In the genomic region with DNA sequence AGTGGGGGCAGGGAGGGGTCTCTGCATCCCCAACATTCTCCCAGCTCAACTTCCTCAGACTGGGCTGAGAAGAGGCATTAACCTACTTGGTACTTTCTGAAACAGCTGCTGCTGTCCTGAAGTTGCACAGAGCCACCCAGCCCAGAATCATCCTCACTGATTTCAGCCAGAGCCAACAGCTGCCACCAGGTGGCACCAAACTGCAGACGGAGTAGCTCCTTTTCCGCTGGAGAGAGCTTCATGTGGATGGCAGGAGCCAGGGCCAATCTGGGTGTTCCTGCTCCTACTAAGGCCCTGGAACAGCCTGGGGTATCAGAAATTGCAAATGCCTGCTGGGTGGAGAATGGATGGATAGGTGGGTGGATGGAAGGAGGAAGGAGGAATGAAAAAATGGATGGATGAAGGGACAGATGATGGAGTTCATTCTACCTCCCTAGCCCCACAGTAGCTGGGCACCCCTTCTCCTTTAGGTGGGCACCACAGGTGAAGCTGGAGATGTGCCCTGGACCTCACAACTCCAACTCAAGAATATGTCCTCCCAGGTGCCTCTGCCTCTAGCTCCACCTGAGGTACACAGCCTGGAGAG, we compare ENCODE assay signal across 8 cellular contexts. TPM values are rescaled to one million over a fixed set of nuclear protein-coding genes. Genes with fewer than 3 reads are reported as not detected.
A peak's percentile ranks its signal among the peaks of the same experiment; 100 is the strongest.
DNase-seq lines count a peak whose midpoint lies in the region; ATAC-seq and TF ChIP-seq lines count a peak whose summit lies in the region.

No MANE protein-coding gene starts in this region.

- H3K9me3 ChIP-seq in HEK293 (ENCODE audit: control insufficient read depth, insufficient read depth, low read depth, low read length): no peaks in the 10 kb centered on the region

- no peak overlapping the region for H3K4me3 ChIP-seq in HEK293 (ENCODE audit: low read depth, low read length)

- no peak overlapping the region for H3K27ac ChIP-seq in HEK293 (ENCODE audit: extremely low read depth, low read depth, low read length)

- DNase-seq in DMS153 (lab: John Stamatoyannopoulos, UW) (peak; percentile 48), NCI-H460 (ENCODE audit: extremely low read depth, low read depth) (peak; percentile 75), dermis blood vessel endothelial cell (peak; percentile 84), lung microvascular endothelial cell (ENCODE audit: low read depth in 2 of 2) (peak; percentile 75 to 80)
- peak; percentile 74 for DNase-seq in activated CD4-positive, alpha-beta T cell treated with anti-CD3 and anti-CD28 coated beads, Interleukin-2, amount 50 U/mL, for 1 hour
- peak; percentile 35 for DNase-seq in stimulated activated CD8-positive, alpha-beta memory T cell treated with anti-CD3 and anti-CD28 coated beads, Interleukin-12 subunit alpha, Interleukin-12 subunit beta, amount 100 ng/mL, for 4 hours (ENCODE audit: low read depth)

- CTCF ChIA-PET in HEK293 (lab: Yijun Ruan, JAX): interaction anchor here (0.5 to 3.7 kb wide), 43 partner anchors 8 to 1570 kb away, joined by 3 to 87 read pairs (median 3); a partner anchor contains a TSS

- POLR2A ChIA-PET in HEK293 (lab: Yijun Ruan, JAX): interaction anchor here (0.6 kb wide), 1 partner anchor 211 kb away, joined by 3 read pairs; no protein-coding TSS in a partner anchor

- H3K4me1 ChIP-seq in HEK293 (ENCODE audit: control insufficient read depth, insufficient read depth, low read length): no peaks in the 10 kb centered on the region

- no peak for ATAC-seq in GM21576 (IDR thresholded peaks at IDR 0.05; ENCODE audit: unreplicated experiment)

- no peaks in the 10 kb centered on the region for H3K36me3 ChIP-seq in HEK293 (ENCODE audit: control insufficient read depth in 2 of 2, insufficient read depth in 1 of 2, low read length in 2 of 2)

- TF ChIP-seq CTCF in HEK293 (tag by site-specific recombination; IDR thresholded peaks at IDR 0.05): peak; percentile 84

TF ChIP-seq in HEK293, 187 proteins besides CTCF, POLR2A, EP300 and RAD21 (continues in another document):
- TF ChIP-seq, protein P1, sequence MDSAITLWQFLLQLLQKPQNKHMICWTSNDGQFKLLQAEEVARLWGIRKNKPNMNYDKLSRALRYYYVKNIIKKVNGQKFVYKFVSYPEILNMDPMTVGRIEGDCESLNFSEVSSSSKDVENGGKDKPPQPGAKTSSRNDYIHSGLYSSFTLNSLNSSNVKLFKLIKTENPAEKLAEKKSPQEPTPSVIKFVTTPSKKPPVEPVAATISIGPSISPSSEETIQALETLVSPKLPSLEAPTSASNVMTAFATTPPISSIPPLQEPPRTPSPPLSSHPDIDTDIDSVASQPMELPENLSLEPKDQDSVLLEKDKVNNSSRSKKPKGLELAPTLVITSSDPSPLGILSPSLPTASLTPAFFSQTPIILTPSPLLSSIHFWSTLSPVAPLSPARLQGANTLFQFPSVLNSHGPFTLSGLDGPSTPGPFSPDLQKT (IDR thresholded peaks at IDR 0.05; ENCODE audit: borderline replicate concordance, low read depth, low read length): no peak
- TF ChIP-seq ZNF837 (tag by site-specific recombination; IDR thresholded peaks at IDR 0.05): no peak
- no peak for TF ChIP-seq ZNF221 (tag by site-specific recombination; IDR thresholded peaks at IDR 0.05; ENCODE audit: borderline replicate concordance)
- TF ChIP-seq, protein P2, sequence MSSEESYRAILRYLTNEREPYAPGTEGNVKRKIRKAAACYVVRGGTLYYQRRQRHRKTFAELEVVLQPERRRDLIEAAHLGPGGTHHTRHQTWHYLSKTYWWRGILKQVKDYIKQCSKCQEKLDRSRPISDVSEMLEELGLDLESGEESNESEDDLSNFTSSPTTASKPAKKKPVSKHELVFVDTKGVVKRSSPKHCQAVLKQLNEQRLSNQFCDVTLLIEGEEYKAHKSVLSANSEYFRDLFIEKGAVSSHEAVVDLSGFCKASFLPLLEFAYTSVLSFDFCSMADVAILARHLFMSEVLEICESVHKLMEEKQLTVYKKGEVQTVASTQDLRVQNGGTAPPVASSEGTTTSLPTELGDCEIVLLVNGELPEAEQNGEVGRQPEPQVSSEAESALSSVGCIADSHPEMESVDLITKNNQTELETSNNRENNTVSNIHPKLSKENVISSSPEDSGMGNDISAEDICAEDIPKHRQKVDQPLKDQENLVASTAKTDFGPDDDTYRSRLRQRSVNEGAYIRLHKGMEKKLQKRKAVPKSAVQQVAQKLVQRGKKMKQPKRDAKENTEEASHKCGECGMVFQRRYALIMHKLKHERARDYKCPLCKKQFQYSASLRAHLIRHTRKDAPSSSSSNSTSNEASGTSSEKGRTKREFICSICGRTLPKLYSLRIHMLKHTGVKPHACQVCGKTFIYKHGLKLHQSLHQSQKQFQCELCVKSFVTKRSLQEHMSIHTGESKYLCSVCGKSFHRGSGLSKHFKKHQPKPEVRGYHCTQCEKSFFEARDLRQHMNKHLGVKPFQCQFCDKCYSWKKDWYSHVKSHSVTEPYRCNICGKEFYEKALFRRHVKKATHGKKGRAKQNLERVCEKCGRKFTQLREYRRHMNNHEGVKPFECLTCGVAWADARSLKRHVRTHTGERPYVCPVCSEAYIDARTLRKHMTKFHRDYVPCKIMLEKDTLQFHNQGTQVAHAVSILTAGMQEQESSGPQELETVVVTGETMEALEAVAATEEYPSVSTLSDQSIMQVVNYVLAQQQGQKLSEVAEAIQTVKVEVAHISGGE (tag by site-specific recombination; conservative IDR thresholded peaks at IDR 0.05; ENCODE audit: low read depth): no peak
- no peak for TF ChIP-seq ZFP41 (tag by site-specific recombination; IDR thresholded peaks at IDR 0.05; ENCODE audit: borderline replicate concordance)
- no peak for TF ChIP-seq ZNF223 (tag by site-specific recombination; IDR thresholded peaks at IDR 0.05)
- TF ChIP-seq ZNF785 (tag by site-specific recombination; IDR thresholded peaks at IDR 0.05): no peak
- no peak for TF ChIP-seq KLF16 (tag by site-specific recombination; IDR thresholded peaks at IDR 0.05)
- peak; percentile 57; the same call in 1 of the 2 replicates for TF ChIP-seq IKZF3 (tag by site-specific recombination; IDR thresholded peaks at IDR 0.05)
- no peak for TF ChIP-seq HOXC10 (CRISPR knock-in tag; IDR thresholded peaks at IDR 0.05)
- TF ChIP-seq, protein P3, sequence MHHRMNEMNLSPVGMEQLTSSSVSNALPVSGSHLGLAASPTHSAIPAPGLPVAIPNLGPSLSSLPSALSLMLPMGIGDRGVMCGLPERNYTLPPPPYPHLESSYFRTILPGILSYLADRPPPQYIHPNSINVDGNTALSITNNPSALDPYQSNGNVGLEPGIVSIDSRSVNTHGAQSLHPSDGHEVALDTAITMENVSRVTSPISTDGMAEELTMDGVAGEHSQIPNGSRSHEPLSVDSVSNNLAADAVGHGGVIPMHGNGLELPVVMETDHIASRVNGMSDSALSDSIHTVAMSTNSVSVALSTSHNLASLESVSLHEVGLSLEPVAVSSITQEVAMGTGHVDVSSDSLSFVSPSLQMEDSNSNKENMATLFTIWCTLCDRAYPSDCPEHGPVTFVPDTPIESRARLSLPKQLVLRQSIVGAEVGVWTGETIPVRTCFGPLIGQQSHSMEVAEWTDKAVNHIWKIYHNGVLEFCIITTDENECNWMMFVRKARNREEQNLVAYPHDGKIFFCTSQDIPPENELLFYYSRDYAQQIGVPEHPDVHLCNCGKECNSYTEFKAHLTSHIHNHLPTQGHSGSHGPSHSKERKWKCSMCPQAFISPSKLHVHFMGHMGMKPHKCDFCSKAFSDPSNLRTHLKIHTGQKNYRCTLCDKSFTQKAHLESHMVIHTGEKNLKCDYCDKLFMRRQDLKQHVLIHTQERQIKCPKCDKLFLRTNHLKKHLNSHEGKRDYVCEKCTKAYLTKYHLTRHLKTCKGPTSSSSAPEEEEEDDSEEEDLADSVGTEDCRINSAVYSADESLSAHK (tag by site-specific recombination; IDR thresholded peaks at IDR 0.05): no peak
- TF ChIP-seq ZNF19 (tag by site-specific recombination; IDR thresholded peaks at IDR 0.05; ENCODE audit: low read depth): no peak
- no peak for TF ChIP-seq ZNF433 (tag by site-specific recombination; IDR thresholded peaks at IDR 0.05; ENCODE audit: low read depth)
- TF ChIP-seq, protein P4, sequence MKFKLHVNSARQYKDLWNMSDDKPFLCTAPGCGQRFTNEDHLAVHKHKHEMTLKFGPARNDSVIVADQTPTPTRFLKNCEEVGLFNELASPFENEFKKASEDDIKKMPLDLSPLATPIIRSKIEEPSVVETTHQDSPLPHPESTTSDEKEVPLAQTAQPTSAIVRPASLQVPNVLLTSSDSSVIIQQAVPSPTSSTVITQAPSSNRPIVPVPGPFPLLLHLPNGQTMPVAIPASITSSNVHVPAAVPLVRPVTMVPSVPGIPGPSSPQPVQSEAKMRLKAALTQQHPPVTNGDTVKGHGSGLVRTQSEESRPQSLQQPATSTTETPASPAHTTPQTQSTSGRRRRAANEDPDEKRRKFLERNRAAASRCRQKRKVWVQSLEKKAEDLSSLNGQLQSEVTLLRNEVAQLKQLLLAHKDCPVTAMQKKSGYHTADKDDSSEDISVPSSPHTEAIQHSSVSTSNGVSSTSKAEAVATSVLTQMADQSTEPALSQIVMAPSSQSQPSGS (tag by site-specific recombination; IDR thresholded peaks at IDR 0.05; ENCODE audit: low read depth): no peak
- TF ChIP-seq ZNF510 (tag by site-specific recombination; IDR thresholded peaks at IDR 0.05; ENCODE audit: insufficient replicate concordance): no peak
- TF ChIP-seq ZNF274 (IDR thresholded peaks at IDR 0.05; ENCODE audit: low read length): no peak
- TF ChIP-seq ZNF274 (tag by site-specific recombination; IDR thresholded peaks at IDR 0.05; ENCODE audit: borderline replicate concordance): no peak

RNA-seq across cellular contexts. Expression of a gene that starts 11.8 kb away (rescaled TPM):
- total RNA-seq in NCI-H460 (2014; rRNA removed; shearing (Covaris generic)): not detected in 2 replicates
- polyA plus RNA-seq in NCI-H460 (2014; cell fraction: nucleus; rRNA removed): not detected in 2 replicates
- total RNA-seq in dermis blood vessel endothelial cell (not detected in 2 replicates), lung microvascular endothelial cell (not detected in 2 replicates)
